20 cellular contexts compared by ENCODE assay signal in genomic region chr3:8345396-8345795, GRCh38.
DNase-seq lines count a peak whose midpoint lies in the region; ATAC-seq and TF ChIP-seq lines count a peak whose summit lies in the region.
"Had no signal": no experiment of that assay in that cellular context is flagged by ENCODE, and none has a peak within 500 bp of the region (broad histone marks: within the 10 kb centered on the region; RNA-seq: fewer than 3 reads in every experiment).

No MANE protein-coding gene starts in this region.

- BruUV-seq in OCI-LY7 (replicated peaks; lab: Mats Ljungman, UMichigan): no TSS peak

- no peaks in the 10 kb centered on the region for H3K4me1 Mint-ChIP-seq in osteocyte (ENCODE audit: unreplicated experiment)
- H3K4me1 Mint-ChIP-seq: CD14-positive monocyte, T-helper 17 cell had no signal

- CTCF ChIA-PET in OCI-LY7 (lab: Charles Lee; ENCODE audit: unreplicated experiment): no interaction called here

- ATAC-seq in gastrocnemius medialis (no peak), GM21367 (IDR thresholded peaks at IDR 0.05; ENCODE audit: unreplicated experiment) (no peak)
- ATAC-seq: PC-3, T-helper 17 cell had no signal

- TF ChIP-seq POLR2A in gastrocnemius medialis (IDR thresholded peaks at IDR 0.05): no peak

- H3K36me3 Mint-ChIP-seq in osteocyte (ENCODE audit: unreplicated experiment): no peaks in the 10 kb centered on the region
- H3K36me3 Mint-ChIP-seq: CD14-positive monocyte had no signal

- in situ Hi-C loops in GM23248 (cut with MboI) (no loop called here), gastrocnemius medialis (cut with MboI; ENCODE audit: low sequenced_read_pairs in 4 of 4) (no loop called here)

- H3K9me2 ChIP-seq in GM23248 (ENCODE audit: insufficient read depth) (no peaks in the 10 kb centered on the region), OCI-LY7 (ENCODE audit: insufficient read depth, low read length) (no peaks in the 10 kb centered on the region)

- no peaks in the 10 kb centered on the region for H3K4me1 ChIP-seq in GM23248 (ENCODE audit: insufficient read depth)
- no peaks in the 10 kb centered on the region for H3K4me1 ChIP-seq in OCI-LY7 (ENCODE audit: insufficient read depth, low read length, poor library complexity, severe bottlenecking)
- H3K4me1 ChIP-seq in gastrocnemius medialis: no peaks in the 10 kb centered on the region
- H3K4me1 ChIP-seq: HAP-1 had no signal

- H3K4me2 ChIP-seq in GM23248 (ENCODE audit: unreplicated experiment) (no peak overlapping the region), OCI-LY7 (ENCODE audit: low read length) (no peak overlapping the region)

- no peaks in the 10 kb centered on the region for H3K79me2 ChIP-seq in GM23248 (ENCODE audit: insufficient read depth)
- no peaks in the 10 kb centered on the region for H3K79me2 ChIP-seq in OCI-LY7 (ENCODE audit: insufficient read depth, low read depth, low read length)

- intact Hi-C loops in OCI-LY7 (cut with micrococcal nuclease; ENCODE audit: unreplicated experiment) (no loop called here), gastrocnemius medialis (cut with DNase I; ENCODE audit: low total_unique reads) (no loop called here)

- no peak overlapping the region for H3K27ac Mint-ChIP-seq in osteocyte (ENCODE audit: unreplicated experiment)
- H3K27ac Mint-ChIP-seq: CD14-positive monocyte, T-helper 17 cell had no signal

- peaks cover 38% of the 10 kb centered on the region for H3K9me3 Mint-ChIP-seq in osteocyte (ENCODE audit: unreplicated experiment)

- H4K20me1 ChIP-seq in GM23248 (ENCODE audit: insufficient read depth) (no peaks in the 10 kb centered on the region), OCI-LY7 (ENCODE audit: insufficient read depth, low read length) (no peaks in the 10 kb centered on the region)

- H3K27me3 ChIP-seq in GM23248 (replicated peaks; ENCODE audit: insufficient read depth): no peaks in the 10 kb centered on the region; the same call in 1 of the 2 replicates
- no peaks in the 10 kb centered on the region for H3K27me3 ChIP-seq in gastrocnemius medialis

- TF ChIP-seq CTCF in OCI-LY7 (conservative IDR thresholded peaks at IDR 0.05; ENCODE audit: low read length) (no peak), choroid plexus epithelial cell (conservative IDR thresholded peaks at IDR 0.05; ENCODE audit: low read depth, low read length) (no peak), gastrocnemius medialis (IDR thresholded peaks at IDR 0.05 in 4 of 5, conservative IDR thresholded peaks at IDR 0.05 in 1 of 5) (no peak), osteocyte (IDR thresholded peaks at IDR 0.05) (no peak)

- no peak overlapping the region for H3K9ac ChIP-seq in GM23248

- H2AFZ ChIP-seq in GM23248 (no peak overlapping the region), OCI-LY7 (ENCODE audit: low read length) (no peak overlapping the region)

- H3K4me3 Mint-ChIP-seq in osteocyte (ENCODE audit: unreplicated experiment): no peak overlapping the region
- H3K4me3 Mint-ChIP-seq: CD14-positive monocyte, T-helper 17 cell had no signal

- H3K9me3 ChIP-seq in GM23248 (ENCODE audit: low read depth) (no peaks in the 10 kb centered on the region), OCI-LY7 (ENCODE audit: low read length) (peaks cover 5% of the 10 kb centered on the region; the same call in 1 of the 2 replicates), gastrocnemius medialis (peaks cover 0 to 9% (median 0%) of the 10 kb centered on the region in 3 donors)
- H3K9me3 ChIP-seq: HAP-1 had no signal

- H3K36me3 ChIP-seq in GM23248 (ENCODE audit: low read depth): no peaks in the 10 kb centered on the region
- no peaks in the 10 kb centered on the region for H3K36me3 ChIP-seq in OCI-LY7 (ENCODE audit: insufficient read depth, low read length)
- H3K36me3 ChIP-seq in gastrocnemius medialis: no peaks in the 10 kb centered on the region
- H3K36me3 ChIP-seq: HAP-1 had no signal

- H3K4me3 ChIP-seq in GM23248 (no peak overlapping the region), OCI-LY7 (ENCODE audit: low read depth, low read length, poor library complexity, severe bottlenecking) (no peak overlapping the region), choroid plexus epithelial cell (ENCODE audit: low read depth, low read length) (no peak overlapping the region), gastrocnemius medialis (no peak overlapping the region)
- H3K4me3 ChIP-seq: HAP-1 had no signal

- POLR2A ChIA-PET in OCI-LY7 (lab: Charles Lee): interaction anchor here (0.6 kb wide), 1 partner anchor 15 kb away, joined by 3 read pairs; no protein-coding TSS in a partner anchor

- H3F3A ChIP-seq in GM23248 (ENCODE audit: insufficient read depth): no peaks in the 10 kb centered on the region

- peak; percentile 9 for DNase-seq in DMS53 (lab: John Stamatoyannopoulos, UW)
- DNase-seq in DMS53 treated with DMSO at 0.1 percent for 48 hours (lab: John Stamatoyannopoulos, UW; ENCODE audit: unreplicated experiment): no peak
- peak; percentile 6 for DNase-seq in GM23248
- DNase-seq in OCI-LY7 (ENCODE audit: low spot score): peak; percentile 20
- peak; percentile 3 for DNase-seq in choroid plexus epithelial cell (ENCODE audit: low read depth)
- no peak for DNase-seq in gastrocnemius medialis
- no peak for DNase-seq in osteocyte (ENCODE audit: extremely low spot score, unreplicated experiment)
- DNase-seq: 8988T, DMS 273 treated with DMSO at 0.1 percent for 48 hours, EL, NCI-H1092 treated with DMSO at 0.1 percent for 48 hours, NCI-H146, NCI-H2081, PC-3, SIG-M5, T-helper 17 cell had no signal

- H3K27ac ChIP-seq in GM23248: no peak overlapping the region
- H3K27ac ChIP-seq in OCI-LY7 (ENCODE audit: low read depth, low read length, poor library complexity, severe bottlenecking): no peak overlapping the region
- H3K27ac ChIP-seq in gastrocnemius medialis: no peak overlapping the region
- H3K27ac ChIP-seq: RWPE1 had no signal

- peaks cover 5% of the 10 kb centered on the region for H3K27me3 Mint-ChIP-seq in osteocyte (ENCODE audit: unreplicated experiment)
- H3K27me3 Mint-ChIP-seq: T-helper 17 cell had no signal

Comparison
In these comparisons a context has a peak if more than half of its experiments do, and no peak if none do; other contexts are left out.
1. DNase-seq: peak in DMS53 (single experiment), GM23248 (single experiment), OCI-LY7 (single experiment) and choroid plexus epithelial cell (single experiment); none in DMS53 treated with DMSO at 0.1 percent for 48 hours (single experiment), gastrocnemius medialis (0 of 2) and osteocyte (single experiment).